9 cellular contexts compared by ENCODE assay signal in genomic region chr4:139267301-139267700, GRCh38. TPM values are rescaled to one million over a fixed set of nuclear protein-coding genes. Genes with fewer than 3 reads are reported as not detected.
DNase-seq lines count a peak whose midpoint lies in the region; ATAC-seq and TF ChIP-seq lines count a peak whose summit lies in the region.
"Had no signal": no experiment of that assay in that cellular context is flagged by ENCODE, and none has a peak within 500 bp of the region (broad histone marks: within the 10 kb centered on the region; RNA-seq: fewer than 3 reads in every experiment).

No MANE protein-coding gene starts in this region.

- no peaks in the 10 kb centered on the region for H3K9me3 ChIP-seq in BLaER1 treated with 17β-estradiol and CSF1 and Interleukin-3, amounts not matched to agents 10 nM and 100 nM (replicated peaks in 1 of 11)
- no peaks in the 10 kb centered on the region for H3K9me3 ChIP-seq in WERI-Rb-1 (ENCODE audit: severe bottlenecking)
- H3K9me3 ChIP-seq in mesenchymal stem cell (ENCODE audit: control insufficient read depth, low read length), result no peaks in the 10 kb centered on the region
- H3K9me3 ChIP-seq: esophagus muscularis mucosa had no signal

- H4K8ac ChIP-seq in mesenchymal stem cell (ENCODE audit: low read length), result no peak overlapping the region

- no peaks in the 10 kb centered on the region for H3K36me3 ChIP-seq in BLaER1 treated with 17β-estradiol and CSF1 and Interleukin-3, amounts not matched to agents 10 nM and 100 nM
- H3K36me3 ChIP-seq in WERI-Rb-1 (no peaks in the 10 kb centered on the region), mesenchymal stem cell (ENCODE audit: control insufficient read depth in 1 of 2, insufficient read depth in 2 of 2, low read depth in 1 of 2, low read length in 2 of 2) (no peaks in the 10 kb centered on the region)
- H3K36me3 ChIP-seq: esophagus muscularis mucosa had no signal

- no peak overlapping the region for H3K4ac ChIP-seq in mesenchymal stem cell (ENCODE audit: low read depth in 1 of 2, low read length in 2 of 2)

- no CpG with 5 or more reads among the region's 1 CpG for WGBS in mesenchymal stem cell

- peak overlapping the region; percentile 51 to 82 (median 71); a peak in 21 of 22 replicates for H3K4me2 ChIP-seq in BLaER1 treated with 17β-estradiol and CSF1 and Interleukin-3, amounts not matched to agents 10 nM and 100 nM
- no peak overlapping the region for H3K4me2 ChIP-seq in mesenchymal stem cell (ENCODE audit: low read length, poor library complexity, severe bottlenecking)

- H3K18ac ChIP-seq in mesenchymal stem cell (ENCODE audit: low read depth in 1 of 2, low read length in 2 of 2), result no peak overlapping the region

- peak overlapping the region in 6 of 11 experiments; percentile 59 to 64 (median 61); a peak in 8 of 22 replicates for H3K9ac ChIP-seq in BLaER1 treated with 17β-estradiol and CSF1 and Interleukin-3, amounts not matched to agents 10 nM and 100 nM
- H3K9ac ChIP-seq in mesenchymal stem cell (ENCODE audit: low read length), result no peak overlapping the region

- H3K4me3 ChIP-seq in BLaER1 treated with 17β-estradiol and CSF1 and Interleukin-3, amounts not matched to agents 10 nM and 100 nM, result peak overlapping the region in 2 of 10 experiments; percentile 34 to 38; a peak in 1 of 20 replicates
- H3K4me3 ChIP-seq in WERI-Rb-1 (ENCODE audit: low read depth, low read length) (no peak overlapping the region), mesenchymal stem cell (ENCODE audit: insufficient read depth in 1 of 2, low read depth in 1 of 2, low read length in 2 of 2) (peak overlapping the region in 1 of 2 experiments; percentile 74)

- H3K27me3 ChIP-seq in BLaER1 treated with 17β-estradiol and CSF1 and Interleukin-3, amounts not matched to agents 10 nM and 100 nM, result no peaks in the 10 kb centered on the region
- H3K27me3 ChIP-seq in WERI-Rb-1 (ENCODE audit: insufficient read depth, low read depth, severe bottlenecking) (no peaks in the 10 kb centered on the region), mesenchymal stem cell (ENCODE audit: control insufficient read depth in 1 of 2, insufficient read depth in 1 of 2, low read length in 2 of 2) (no peaks in the 10 kb centered on the region)
- H3K27me3 ChIP-seq: esophagus muscularis mucosa had no signal

- no peak overlapping the region for H2BK120ac ChIP-seq in mesenchymal stem cell (ENCODE audit: low read depth, low read length)

- DNase-seq in GM03348 (ENCODE audit: low spot score) (peak; percentile 26), WERI-Rb-1 (no peak), mesenchymal stem cell (no peak), HK-2 (ENCODE audit: unreplicated experiment) (no peak), NK-92 (lab: John Stamatoyannopoulos, UW; ENCODE audit: unreplicated experiment) (no peak), NCI-H2227 (lab: John Stamatoyannopoulos, UW; ENCODE audit: unreplicated experiment) (no peak)

- no peak overlapping the region for H2AFZ ChIP-seq in mesenchymal stem cell (ENCODE audit: low read depth, low read length)

- no peak overlapping the region for H4K91ac ChIP-seq in mesenchymal stem cell (ENCODE audit: low read length)

- no peak overlapping the region for H2AK5ac ChIP-seq in mesenchymal stem cell (ENCODE audit: low read length, severe bottlenecking)

- peak overlapping the region in 8 of 11 experiments; percentile 54 to 79 (median 74); a peak in 14 of 22 replicates for H3K27ac ChIP-seq in BLaER1 treated with 17β-estradiol and CSF1 and Interleukin-3, amounts not matched to agents 10 nM and 100 nM
- peak overlapping the region; percentile 76 for H3K27ac ChIP-seq in WERI-Rb-1
- H3K27ac ChIP-seq in mesenchymal stem cell (ENCODE audit: low read length, poor library complexity, severe bottlenecking), result peak overlapping the region; percentile 97

- H4K20me1 ChIP-seq in BLaER1 treated with 17β-estradiol and CSF1 and Interleukin-3, amounts not matched to agents 10 nM and 100 nM, result no peaks in the 10 kb centered on the region

- H3K79me1 ChIP-seq in mesenchymal stem cell (replicated peaks; ENCODE audit: low read length, poor library complexity, severe bottlenecking), result no peaks in the 10 kb centered on the region

- no peak overlapping the region for H2BK12ac ChIP-seq in mesenchymal stem cell (ENCODE audit: low read length in 2 of 2)

- no peak for TF ChIP-seq CTCF in WERI-Rb-1 (IDR thresholded peaks at IDR 0.05; ENCODE audit: low read depth, low read length)

- no peak overlapping the region for H2BK5ac ChIP-seq in mesenchymal stem cell (ENCODE audit: low read depth, low read length, poor library complexity, severe bottlenecking)

- peaks cover 25 to 37% (median 35%) of the 10 kb centered on the region in 10 experiments for H3K4me1 ChIP-seq in BLaER1 treated with 17β-estradiol and CSF1 and Interleukin-3, amounts not matched to agents 10 nM and 100 nM
- peaks cover 5% of the 10 kb centered on the region for H3K4me1 ChIP-seq in mesenchymal stem cell (ENCODE audit: control insufficient read depth, insufficient read depth, low read depth, low read length)

- ATAC-seq in HG03457 (IDR thresholded peaks at IDR 0.05; ENCODE audit: unreplicated experiment), result no peak

- H2BK15ac ChIP-seq in mesenchymal stem cell (ENCODE audit: low read depth, poor library complexity, severe bottlenecking), result no peak overlapping the region

- no peak overlapping the region for H3K23ac ChIP-seq in mesenchymal stem cell (ENCODE audit: low read length in 2 of 2)

- H3K14ac ChIP-seq in mesenchymal stem cell (ENCODE audit: low read length in 2 of 2), result no peak overlapping the region

RNA-seq across cellular contexts. Expression of gene MGARP, which starts 12.7 kb away (rescaled TPM):
- polyA plus RNA-seq in mesenchymal stem cell (2013, experiment 1 of 2), result 2.7 TPM
- 3.1 TPM for polyA plus RNA-seq in mesenchymal stem cell (2013, experiment 2 of 2)

RNA-seq across cellular contexts. Expression of gene NAA15, which starts 34.0 kb away (rescaled TPM):
- polyA plus RNA-seq in mesenchymal stem cell (2013, experiment 1 of 2), result 16.2 TPM
- 16.5 TPM for polyA plus RNA-seq in mesenchymal stem cell (2013, experiment 2 of 2)

RNA-seq across cellular contexts. Expression of gene NDUFC1, which starts 35.0 kb away (rescaled TPM):
- polyA plus RNA-seq in mesenchymal stem cell (2013, experiment 1 of 2), result 146 TPM
- 148 TPM for polyA plus RNA-seq in mesenchymal stem cell (2013, experiment 2 of 2)
